In the genomic region with DNA sequence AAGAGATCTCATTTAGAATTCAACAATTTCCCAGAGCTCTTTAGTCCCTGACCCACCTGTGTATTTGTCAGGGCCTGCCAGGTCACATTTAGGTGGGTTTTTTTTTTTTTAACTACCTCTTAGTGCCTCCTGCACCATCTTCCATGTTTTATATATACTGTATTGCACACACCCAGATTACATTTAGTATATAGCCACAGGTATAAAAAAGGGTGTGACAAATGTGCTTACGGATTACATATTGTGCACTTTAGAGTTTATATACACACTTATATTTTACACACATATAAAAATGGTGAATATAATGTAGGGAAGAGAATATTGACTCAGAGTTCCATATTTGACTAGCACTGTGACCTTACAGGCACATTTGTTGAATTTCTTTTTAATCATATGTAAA, we compare ENCODE assay signal across 32 cellular contexts.
"Had no signal": no experiment of that assay in that cellular context is flagged by ENCODE, and none has a peak within 500 bp of the region (broad histone marks: within the 10 kb centered on the region; RNA-seq: fewer than 3 reads in every experiment).

No MANE protein-coding gene starts in this region.

- H3K4me3 ChIP-seq: ascending aorta, cardiac muscle cell had no signal

- H3K4me1 ChIP-seq: ascending aorta had no signal

- H3K36me3 ChIP-seq: ascending aorta, cardiac muscle cell, WERI-Rb-1 had no signal

- DNase-seq: activated CD4-positive, alpha-beta memory T cell treated with anti-CD3 and anti-CD28 coated beads for 36 hours; activated CD4-positive, alpha-beta T cell treated with anti-CD3 and anti-CD28 coated beads for 1 hour; activated CD4-positive, alpha-beta T cell treated with anti-CD3 and anti-CD28 coated beads for 36 hours; activated CD4-positive, alpha-beta T cell treated with anti-CD3 and anti-CD28 coated beads for 48 hours; activated CD4-positive, alpha-beta T cell treated with anti-CD3 and anti-CD28 coated beads, Interleukin-2, amount 50 U/mL, for 1 hour; activated CD4-positive, alpha-beta T cell treated with anti-CD3 and anti-CD28 coated beads, Interleukin-2, amount 50 U/mL, for 4 hours; activated CD4-positive, CD25-positive, alpha-beta regulatory T cell; activated CD8-positive, alpha-beta memory T cell treated with anti-CD3 and anti-CD28 coated beads, Interleukin-2, amount 50 U/mL, for 4 hours; activated CD8-positive, alpha-beta T cell treated with anti-CD3 and anti-CD28 coated beads for 36 hours; activated effector memory CD4-positive, alpha-beta T cell treated with Interleukin-2 at 50 U/mL for 16 hours; activated gamma-delta T cell; activated naive CD4-positive, alpha-beta T cell treated with anti-CD3 and anti-CD28 coated beads, Interleukin-2, amount 10 ng/mL, durations not matched to agents 7 days and 5 days; activated naive CD4-positive, alpha-beta T cell treated with Interleukin-2 at 50 U/mL for 16 hours; activated naive CD8-positive, alpha-beta T cell treated with anti-CD3 and anti-CD28 coated beads, Interleukin-2, amount 10 ng/mL, durations not matched to agents 7 days and 5 days; activated naive CD8-positive, alpha-beta T cell treated with anti-CD3 and anti-CD28 coated beads, Interleukin-2, amount 50 U/mL, for 24 hours; activated T-cell treated with anti-CD3 and anti-CD28 coated beads for 4 hours; activated T-cell treated with anti-CD3 and anti-CD28 coated beads, Interleukin-2, amount 50 U/mL, for 1 hour; activated T-cell treated with anti-CD3 and anti-CD28 coated beads, Interleukin-2, amount 50 U/mL, for 4 hours; amygdala; anterior cingulate cortex; central memory CD4-positive, alpha-beta T cell; SW 1271; T-helper 1 cell; T-helper 2 cell; T-helper 9 cell; WERI-Rb-1 had no signal

- H3K27me3 ChIP-seq: ascending aorta, cardiac muscle cell had no signal

- H3K27ac ChIP-seq: ascending aorta, cardiac muscle cell, WERI-Rb-1 had no signal

- H3K9me3 ChIP-seq: ascending aorta had no signal

- FAIRE-seq: bronchial epithelial cell, TTC549 had no signal

- ATAC-seq: activated CD4-positive, alpha-beta T cell treated with anti-CD3 and anti-CD28 coated beads for 36 hours; activated CD4-positive, CD25-positive, alpha-beta regulatory T cell treated with anti-CD3 and anti-CD28 coated beads, Interleukin-2, amount 50 U/mL, for 24 hours; activated CD8-positive, alpha-beta T cell treated with anti-CD3 and anti-CD28 coated beads for 36 hours; activated naive CD8-positive, alpha-beta T cell treated with anti-CD3 and anti-CD28 coated beads, Interleukin-2, amount 50 U/mL, for 24 hours; activated T-cell treated with anti-CD3 and anti-CD28 coated beads, Interleukin-2, amount 50 U/mL, for 4 hours; WTC11 had no signal
